23 cellular contexts compared by ENCODE assay signal in the genomic region with DNA sequence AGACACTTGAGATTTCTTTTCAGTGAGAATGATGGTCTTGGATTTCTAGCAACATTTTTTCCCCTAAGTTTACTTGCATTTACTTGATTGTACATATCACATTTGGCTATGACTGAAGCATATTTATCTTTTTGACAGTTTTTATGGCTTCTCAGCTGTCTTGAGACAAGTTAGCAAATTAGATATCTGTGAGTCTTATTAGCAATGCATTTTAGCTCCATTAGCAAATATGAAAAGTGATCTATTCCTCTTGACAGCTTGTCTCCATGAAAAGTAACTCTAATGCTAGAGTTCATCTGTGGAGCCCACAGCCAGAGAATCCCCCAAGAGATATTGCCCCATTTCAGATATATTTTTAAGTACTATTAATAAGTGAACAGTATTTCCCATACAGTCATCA.
"Had no signal": no experiment of that assay in that cellular context is flagged by ENCODE, and none has a peak within 500 bp of the region (broad histone marks: within the 10 kb centered on the region; RNA-seq: fewer than 3 reads in every experiment).

No MANE protein-coding gene starts in this region.

- H3K9me3 ChIP-seq: colonic mucosa, esophagus muscularis mucosa, esophagus squamous epithelium, gastrocnemius medialis, gastroesophageal sphincter, heart left ventricle, heart right ventricle had no signal

- H3K4me3 ChIP-seq: colonic mucosa, coronary artery, dorsolateral prefrontal cortex, esophagus muscularis mucosa, esophagus squamous epithelium, gastrocnemius medialis, gastroesophageal sphincter, heart left ventricle, heart right ventricle had no signal

- DNase-seq: colonic mucosa; cortex of kidney; dermis blood vessel endothelial cell; dorsolateral prefrontal cortex; effector CD4-positive, alpha-beta T cell; effector CD8-positive, alpha-beta T cell; effector memory CD4-positive, alpha-beta T cell; effector memory CD8-positive, alpha-beta T cell; endodermal cell; erythroblast; esophagus squamous epithelium; foreskin fibroblast; foreskin keratinocyte; foreskin melanocyte; gastrocnemius medialis; glutamatergic neuron; head of caudate nucleus; heart left ventricle; heart right ventricle had no signal

- H3K27ac ChIP-seq: colonic mucosa, coronary artery, dorsolateral prefrontal cortex, epithelial cell of prostate, esophagus muscularis mucosa, esophagus squamous epithelium, foreskin keratinocyte, gastrocnemius medialis, gastroesophageal sphincter, heart left ventricle, heart right ventricle had no signal

- H3K27me3 ChIP-seq: colonic mucosa, dorsolateral prefrontal cortex, esophagus muscularis mucosa, esophagus squamous epithelium, foreskin keratinocyte, gastrocnemius medialis, gastroesophageal sphincter, heart left ventricle, heart right ventricle had no signal

- H3K36me3 ChIP-seq: colonic mucosa, esophagus muscularis mucosa, esophagus squamous epithelium, gastrocnemius medialis, gastroesophageal sphincter had no signal
